16 cellular contexts compared by ENCODE assay signal in genomic region chr10:64515975-64516699, GRCh38.
"Had no signal": no experiment of that assay in that cellular context is flagged by ENCODE, and none has a peak within 500 bp of the region (broad histone marks: within the 10 kb centered on the region; RNA-seq: fewer than 3 reads in every experiment).

No MANE protein-coding gene starts in this region.

- ATAC-seq: activated CD4-positive, CD25-positive, alpha-beta regulatory T cell treated with anti-CD3 and anti-CD28 coated beads, Interleukin-2, amount 50 U/mL, for 24 hours; activated naive CD4-positive, alpha-beta T cell treated with anti-CD3 and anti-CD28 coated beads, Interleukin-2, amount 50 U/mL, for 72 hours; body of pancreas; left lung; psoas muscle; right lobe of liver; stimulated activated naive B cell treated with anti-CD40 and anti-IgM and Interleukin-4, amounts not matched to agents 10 μg/mL and 1 μg/mL and 100 μg/mL, for 72 hours had no signal

- DNase-seq: activated effector memory CD4-positive, alpha-beta T cell treated with Interleukin-2 at 50 U/mL for 16 hours; activated T-cell treated with anti-CD3 and anti-CD28 coated beads, Interleukin-2, amount 50 U/mL, for 1 hour; amniotic stem cell; left lung; mesenchymal stem cell; occipital lobe; psoas muscle; right lobe of liver; stimulated activated naive B cell treated with anti-CD40 and anti-IgM and Interleukin-4, amounts not matched to agents 10 μg/mL and 1 μg/mL and 100 μg/mL, for 72 hours; T-helper 1 cell had no signal

- H3K36me3 ChIP-seq: esophagus muscularis mucosa, left lung, right lobe of liver, tibial nerve had no signal

- H3K27ac ChIP-seq: body of pancreas, dorsolateral prefrontal cortex, esophagus muscularis mucosa, left lung, psoas muscle, right lobe of liver, tibial nerve had no signal

- H3K27me3 ChIP-seq: body of pancreas, dorsolateral prefrontal cortex, esophagus muscularis mucosa, left lung, right lobe of liver, tibial nerve had no signal

- H3K4me3 ChIP-seq: body of pancreas, dorsolateral prefrontal cortex, esophagus muscularis mucosa, left lung, psoas muscle, right lobe of liver, tibial nerve had no signal

- H3K4me1 ChIP-seq: body of pancreas, esophagus muscularis mucosa, left lung, psoas muscle, right lobe of liver, tibial nerve had no signal
